ENCODE assay signal across 26 cellular contexts in genomic region chr11:103805688-103806009, GRCh38.
A peak's percentile ranks its signal among the peaks of the same experiment; 100 is the strongest.
DNase-seq lines count a peak whose midpoint lies in the region; ATAC-seq and TF ChIP-seq lines count a peak whose summit lies in the region.
"Had no signal": no experiment of that assay in that cellular context is flagged by ENCODE, and none has a peak within 500 bp of the region (broad histone marks: within the 10 kb centered on the region; RNA-seq: fewer than 3 reads in every experiment).

No MANE protein-coding gene starts in this region.

- H3K9me3 Mint-ChIP-seq in naive thymus-derived CD8-positive, alpha-beta T cell, result peaks cover 0 to 8% (median 0%) of the 10 kb centered on the region in 9 donors
- H3K9me3 Mint-ChIP-seq: activated B cell treated with CpG ODN at 0.5 μM for 24 hours; activated naive CD4-positive, alpha-beta T cell treated with anti-CD3 and anti-CD28 coated beads, Interleukin-2, amount 50 U/mL, for 72 hours; activated T-helper 17 cell treated with anti-CD3 and anti-CD28 coated beads, Interleukin-2, amount 50 U/mL, for 72 hours had no signal

- ATAC-seq in body of pancreas (peak; percentile 19), GM18873 (IDR thresholded peaks at IDR 0.05; ENCODE audit: low FRiP score, unreplicated experiment) (no peak), HG02588 (IDR thresholded peaks at IDR 0.05; ENCODE audit: unreplicated experiment) (no peak)
- no peak for ATAC-seq in naive thymus-derived CD8-positive, alpha-beta T cell
- ATAC-seq: activated naive CD4-positive, alpha-beta T cell treated with anti-CD3 and anti-CD28 coated beads, Interleukin-2, amount 50 U/mL, for 72 hours; activated T-helper 17 cell treated with anti-CD3 and anti-CD28 coated beads, Interleukin-2, amount 50 U/mL, for 72 hours; Right ventricle myocardium inferior had no signal

- H3K4me3 Mint-ChIP-seq in naive thymus-derived CD8-positive, alpha-beta T cell, result no peak overlapping the region
- H3K4me3 Mint-ChIP-seq: activated B cell treated with CpG ODN at 0.5 μM for 24 hours; activated T-helper 17 cell treated with anti-CD3 and anti-CD28 coated beads, Interleukin-2, amount 50 U/mL, for 72 hours; CD14-positive monocyte had no signal

- no peaks in the 10 kb centered on the region for H3K36me3 Mint-ChIP-seq in naive thymus-derived CD8-positive, alpha-beta T cell
- H3K36me3 Mint-ChIP-seq: activated naive CD4-positive, alpha-beta T cell treated with anti-CD3 and anti-CD28 coated beads, Interleukin-2, amount 50 U/mL, for 72 hours; CD14-positive monocyte had no signal

- POLR2A ChIA-PET in naive thymus-derived CD8-positive, alpha-beta T cell (lab: Charles Lee), result no interaction called here

- H3K36me3 ChIP-seq in body of pancreas (replicated peaks in 1 of 2; ENCODE audit: insufficient read depth in 1 of 2, low read depth in 2 of 2) (no peaks in the 10 kb centered on the region), skeletal muscle satellite cell (ENCODE audit: insufficient read depth, low read length) (no peaks in the 10 kb centered on the region)
- H3K36me3 ChIP-seq: spleen, thoracic aorta had no signal

- no peak for TF ChIP-seq CTCF in body of pancreas (IDR thresholded peaks at IDR 0.05)

- H3K4me1 ChIP-seq in body of pancreas (peaks cover 21% of the 10 kb centered on the region), skeletal muscle satellite cell (ENCODE audit: control insufficient read depth, insufficient read depth, low read length) (peaks cover 14% of the 10 kb centered on the region)
- H3K4me1 ChIP-seq: spleen had no signal

- H3K27ac Mint-ChIP-seq in naive thymus-derived CD8-positive, alpha-beta T cell, result no peak overlapping the region
- H3K27ac Mint-ChIP-seq: activated B cell treated with CpG ODN at 0.5 μM for 24 hours; activated naive CD4-positive, alpha-beta T cell treated with anti-CD3 and anti-CD28 coated beads, Interleukin-2, amount 50 U/mL, for 72 hours; activated T-helper 17 cell treated with anti-CD3 and anti-CD28 coated beads, Interleukin-2, amount 50 U/mL, for 72 hours; CD14-positive monocyte had no signal

- H3K4me3 ChIP-seq in body of pancreas (no peak overlapping the region), skeletal muscle satellite cell (ENCODE audit: low read length) (no peak overlapping the region)
- H3K4me3 ChIP-seq: spleen had no signal

- peaks cover 0 to 11% (median 0%) of the 10 kb centered on the region in 5 donors for H3K27me3 Mint-ChIP-seq in naive thymus-derived CD8-positive, alpha-beta T cell
- H3K27me3 Mint-ChIP-seq: activated B cell treated with CpG ODN at 0.5 μM for 24 hours had no signal

- intact Hi-C loops in body of pancreas (cut with DNase I), result no loop called here

- H3K27me3 ChIP-seq in body of pancreas (no peaks in the 10 kb centered on the region), skeletal muscle satellite cell (ENCODE audit: control insufficient read depth, insufficient read depth, low read length) (no peaks in the 10 kb centered on the region)
- H3K27me3 ChIP-seq: spleen had no signal

- no peaks in the 10 kb centered on the region for H3K4me1 Mint-ChIP-seq in naive thymus-derived CD8-positive, alpha-beta T cell
- H3K4me1 Mint-ChIP-seq: activated B cell treated with CpG ODN at 0.5 μM for 24 hours; activated T-helper 17 cell treated with anti-CD3 and anti-CD28 coated beads, Interleukin-2, amount 50 U/mL, for 72 hours; CD14-positive monocyte had no signal

- H3K9ac ChIP-seq in skeletal muscle satellite cell (ENCODE audit: low read depth, low read length), result no peak overlapping the region

- H3K27ac ChIP-seq in body of pancreas, result peak overlapping the region; percentile 1 to 70 (median 60)
- H3K27ac ChIP-seq: spleen had no signal

- no peak for TF ChIP-seq POLR2A in body of pancreas (IDR thresholded peaks at IDR 0.05)

- DNase-seq in HT-29 (ENCODE audit: low spot score), result peak; percentile 84
- DNase-seq in body of pancreas, result no peak
- peak; percentile 41 for DNase-seq in kidney glomerular epithelial cell (lab: John Stamatoyannopoulos, UW)
- no peak for DNase-seq in mesenteric fat pad (ENCODE audit: low spot score)
- no peak for DNase-seq in naive thymus-derived CD8-positive, alpha-beta T cell
- DNase-seq: activated B cell treated with CpG ODN at 0.5 μM for 24 hours; activated CD4-positive, alpha-beta T cell treated with anti-CD3 and anti-CD28 coated beads, Interleukin-2, amount 50 U/mL, for 48 hours; activated CD8-positive, alpha-beta memory T cell treated with anti-CD3 and anti-CD28 coated beads, Interleukin-2, amount 50 U/mL, for 48 hours; foreskin melanocyte; H7; hypothalamus; NCI-H2081; OCI-M1; retina; spleen; stimulated activated CD4-positive, alpha-beta T cell treated with anti-CD3 and anti-CD28 coated beads, Interleukin-4, amount 100 ng/mL, for 24 hours; stimulated activated naive CD4-positive, alpha-beta T cell; T-helper 9 cell had no signal

- H3K9me3 ChIP-seq in body of pancreas (no peaks in the 10 kb centered on the region), skeletal muscle satellite cell (replicated peaks; ENCODE audit: low read length) (no peaks in the 10 kb centered on the region)
- H3K9me3 ChIP-seq: spleen, thoracic aorta had no signal

- H3K4me2 ChIP-seq in skeletal muscle satellite cell (ENCODE audit: low read length), result peak overlapping the region; percentile 44

Comparison
In these comparisons a context has a peak if more than half of its experiments do, and no peak if none do; other contexts are left out.
1. DNase-seq: peak in HT-29 (single experiment) and kidney glomerular epithelial cell (single experiment); none in body of pancreas (0 of 4), mesenteric fat pad (single experiment) and naive thymus-derived CD8-positive, alpha-beta T cell (0 of 10).